28 cellular contexts compared by ENCODE assay signal in genomic region chr6:145189836-145190235, GRCh38.
DNase-seq lines count a peak whose midpoint lies in the region; ATAC-seq and TF ChIP-seq lines count a peak whose summit lies in the region.
"Had no signal": no experiment of that assay in that cellular context is flagged by ENCODE, and none has a peak within 500 bp of the region (broad histone marks: within the 10 kb centered on the region; RNA-seq: fewer than 3 reads in every experiment).

No MANE protein-coding gene starts in this region.

- peak; percentile 56 for DNase-seq in DMS53 (lab: John Stamatoyannopoulos, UW)
- peak; percentile 12 for DNase-seq in HuH-7.5 (ENCODE audit: low spot score)
- peak; percentile 87 to 95 for DNase-seq in NCI-H526 (lab: John Stamatoyannopoulos, UW)
- DNase-seq in ecto neural progenitor cell (ENCODE audit: low spot score) = no peak
- DNase-seq in Kasumi-1 (lab: John Stamatoyannopoulos, UW) = no peak
- DNase-seq: activated CD4-positive, alpha-beta T cell treated with anti-CD3 and anti-CD28 coated beads for 4 hours; amygdala; C1 segment of cervical spinal cord; COR-L47; DND-41; dorsolateral prefrontal cortex; GF-D8; H7; kidney; left ventricle myocardium superior; NCI-H510A; psoas muscle; sigmoid colon; stimulated activated CD4-positive, alpha-beta T cell treated with anti-CD3 and anti-CD28 coated beads, Interleukin-4, amount 100 ng/mL, for 4 hours; T1000; transverse colon; WERI-Rb-1 had no signal

- no peaks in the 10 kb centered on the region for H3K9me3 ChIP-seq in parathyroid adenoma (ENCODE audit: control insufficient read depth, low read length)
- H3K9me3 ChIP-seq: neutrophil, sigmoid colon, SJSA1, transverse colon had no signal

- ATAC-seq in HG03460 (IDR thresholded peaks at IDR 0.05; ENCODE audit: unreplicated experiment) = no peak
- ATAC-seq: activated naive CD4-positive, alpha-beta T cell treated with anti-CD3 and anti-CD28 coated beads, Interleukin-2, amount 50 U/mL, for 72 hours; HepG2; left ventricle myocardium superior; psoas muscle had no signal

- H3K4me3 ChIP-seq in parathyroid adenoma (ENCODE audit: low read depth, low read length) = no peak overlapping the region
- H3K4me3 ChIP-seq: dorsolateral prefrontal cortex, psoas muscle, sigmoid colon, SJSA1, transverse colon had no signal

- H3K4me2 ChIP-seq in parathyroid adenoma (ENCODE audit: low read length) = no peak overlapping the region

- H3K27me3 ChIP-seq in parathyroid adenoma (ENCODE audit: control insufficient read depth, insufficient read depth, low read length) = no peaks in the 10 kb centered on the region
- H3K27me3 ChIP-seq: dorsolateral prefrontal cortex, neutrophil, sigmoid colon, transverse colon had no signal

- H2AFZ ChIP-seq in parathyroid adenoma = peak overlapping the region; percentile 14

- H3K9ac ChIP-seq in parathyroid adenoma = no peak overlapping the region

- no peaks in the 10 kb centered on the region for H3K36me3 ChIP-seq in parathyroid adenoma (ENCODE audit: control insufficient read depth, insufficient read depth, low read length)
- H3K36me3 ChIP-seq: neutrophil, sigmoid colon, SJSA1, transverse colon, WERI-Rb-1 had no signal

- H3K4me1 ChIP-seq in parathyroid adenoma = no peaks in the 10 kb centered on the region
- H3K4me1 ChIP-seq: psoas muscle, SJSA1, transverse colon had no signal

- no peak for TF ChIP-seq CTCF in parathyroid adenoma (IDR thresholded peaks at IDR 0.05)

- no peak overlapping the region for H3K27ac ChIP-seq in parathyroid adenoma
- H3K27ac ChIP-seq: dorsolateral prefrontal cortex, neutrophil, psoas muscle, sigmoid colon, SJSA1, transverse colon, WERI-Rb-1 had no signal

- H3K79me2 ChIP-seq in parathyroid adenoma = no peaks in the 10 kb centered on the region

Comparison
In these comparisons a context has a peak if more than half of its experiments do, and no peak if none do; other contexts are left out.
1. DNase-seq: peak in DMS53 (single experiment), HuH-7.5 (single experiment) and NCI-H526 (2 of 2); none in ecto neural progenitor cell (single experiment) and Kasumi-1 (0 of 2).